In genomic region chr3:99758502-99759177, GRCh38 we compare ENCODE assay signal across 24 cellular contexts.
"Had no signal": no experiment of that assay in that cellular context is flagged by ENCODE, and none has a peak within 500 bp of the region (broad histone marks: within the 10 kb centered on the region; RNA-seq: fewer than 3 reads in every experiment).

No MANE protein-coding gene starts in this region.

- DNase-seq: activated CD4-positive, alpha-beta T cell treated with anti-CD3 and anti-CD28 coated beads for 48 hours; activated CD4-positive, alpha-beta T cell treated with anti-CD3 and anti-CD28 coated beads, Interleukin-2, amount 50 U/mL, for 4 hours; activated CD4-positive, CD25-positive, alpha-beta regulatory T cell treated with anti-CD3 and anti-CD28 coated beads, Interleukin-2, amount 50 U/mL, for 72 hours; activated CD8-positive, alpha-beta memory T cell treated with anti-CD3 and anti-CD28 coated beads, Interleukin-2, amount 50 U/mL, for 48 hours; activated CD8-positive, alpha-beta T cell treated with anti-CD3 and anti-CD28 coated beads, Interleukin-2, amount 10 ng/mL, durations not matched to agents 7 days and 5 days; activated naive CD4-positive, alpha-beta T cell treated with anti-CD3 and anti-CD28 coated beads, Interleukin-2, amount 50 U/mL, for 16 hours; activated naive CD8-positive, alpha-beta T cell treated with anti-CD3 and anti-CD28 coated beads, Interleukin-2, amount 10 ng/mL, durations not matched to agents 7 days and 5 days; activated T-cell treated with anti-CD3 and anti-CD28 coated beads, Interleukin-2, amount 50 U/mL, for 1 hour; aorta; body of pancreas; Karpas-422; MM.1S; NCI-H1105 treated with DMSO at 0.1 percent for 48 hours; NCI-H1436 treated with DMSO at 0.1 percent for 48 hours; NCI-H187; NCI-H2081; NCI-H510A treated with DMSO at 0.1 percent for 48 hours; NCI-H69; SIG-M5; T-helper 17 cell; T-helper 9 cell had no signal

- H3K27ac ChIP-seq: body of pancreas, cardiac muscle cell had no signal

- H3K4me3 ChIP-seq: body of pancreas, cardiac muscle cell, K562 had no signal

- H3K27me3 ChIP-seq: cardiac muscle cell had no signal

- H3K4me1 Mint-ChIP-seq: activated naive CD8-positive, alpha-beta T cell treated with anti-CD3 and anti-CD28 coated beads, Interleukin-2, amount 10 ng/mL, durations not matched to agents 7 days and 5 days; T-helper 17 cell had no signal

- H3K9me3 Mint-ChIP-seq: activated naive CD8-positive, alpha-beta T cell treated with anti-CD3 and anti-CD28 coated beads, Interleukin-2, amount 10 ng/mL, durations not matched to agents 7 days and 5 days; WTC11 had no signal

- H3K36me3 ChIP-seq: cardiac muscle cell had no signal

- ATAC-seq: activated CD8-positive, alpha-beta T cell treated with anti-CD3 and anti-CD28 coated beads, Interleukin-2, amount 10 ng/mL, durations not matched to agents 7 days and 5 days; body of pancreas; K562; T-helper 17 cell; WTC11 had no signal

- H3K27ac Mint-ChIP-seq: activated CD8-positive, alpha-beta T cell treated with anti-CD3 and anti-CD28 coated beads, Interleukin-2, amount 10 ng/mL, durations not matched to agents 7 days and 5 days; activated naive CD8-positive, alpha-beta T cell treated with anti-CD3 and anti-CD28 coated beads, Interleukin-2, amount 10 ng/mL, durations not matched to agents 7 days and 5 days; T-helper 17 cell; WTC11 had no signal

- H3K4me3 Mint-ChIP-seq: activated CD8-positive, alpha-beta T cell treated with anti-CD3 and anti-CD28 coated beads, Interleukin-2, amount 10 ng/mL, durations not matched to agents 7 days and 5 days; activated naive CD8-positive, alpha-beta T cell treated with anti-CD3 and anti-CD28 coated beads, Interleukin-2, amount 10 ng/mL, durations not matched to agents 7 days and 5 days; T-helper 17 cell; WTC11 had no signal

- H3K4me1 ChIP-seq: body of pancreas had no signal

- H3K36me3 Mint-ChIP-seq: activated naive CD8-positive, alpha-beta T cell treated with anti-CD3 and anti-CD28 coated beads, Interleukin-2, amount 10 ng/mL, durations not matched to agents 7 days and 5 days; WTC11 had no signal

- H3K9me3 ChIP-seq: body of pancreas had no signal
